ENCODE assay signal across 17 cellular contexts in genomic region chr2:120738786-120739771, GRCh38. TPM values are rescaled to one million over a fixed set of nuclear protein-coding genes. Genes with fewer than 3 reads are reported as not detected.
DNase-seq lines count a peak whose midpoint lies in the region; ATAC-seq and TF ChIP-seq lines count a peak whose summit lies in the region.
"Had no signal": no experiment of that assay in that cellular context is flagged by ENCODE, and none has a peak within 500 bp of the region (broad histone marks: within the 10 kb centered on the region; RNA-seq: fewer than 3 reads in every experiment).

No MANE protein-coding gene starts in this region.

- no peaks in the 10 kb centered on the region for H3K27me3 Mint-ChIP-seq in chondrocyte (ENCODE audit: low read depth)

- no peak for TF ChIP-seq POLR2A in lower leg skin (IDR thresholded peaks at IDR 0.05)

- H3K27ac Mint-ChIP-seq in chondrocyte (ENCODE audit: unreplicated experiment) = peak overlapping the region; percentile 84

- H3K4me1 ChIP-seq in right atrium auricular region = peaks cover 0 to 37% of the 10 kb centered on the region in 2 donors
- H3K4me1 ChIP-seq in right cardiac atrium (ENCODE audit: control insufficient read depth, insufficient read depth, low read length) = no peaks in the 10 kb centered on the region

- DNase-seq in right atrium auricular region (ENCODE audit: low spot score) (peak; percentile 57), right cardiac atrium (no peak), chondrocyte (ENCODE audit: low spot score) (no peak), lower leg skin (ENCODE audit: low spot score in 2 of 2) (peak; percentile 9 to 83), ureter (ENCODE audit: low spot score) (no peak), GM19238 (ENCODE audit: insufficient read length, low spot score) (no peak)
- DNase-seq: activated T-cell treated with anti-CD3 and anti-CD28 coated beads, Interleukin-2, amount 50 U/mL, for 1 hour; effector memory CD4-positive, alpha-beta T cell; GDM1; mammary epithelial cell; NCI-H1048; NCI-H524; SHP77; stimulated activated naive CD4-positive, alpha-beta T cell had no signal

- H3K4me3 Mint-ChIP-seq in chondrocyte (ENCODE audit: unreplicated experiment) = peak overlapping the region; percentile 91

- H3K27me3 ChIP-seq in right atrium auricular region (peaks cover 0 to 2% of the 10 kb centered on the region in 2 donors), right cardiac atrium (ENCODE audit: control insufficient read depth, insufficient read depth) (no peaks in the 10 kb centered on the region)
- H3K27me3 ChIP-seq: ascending aorta had no signal

- no peaks in the 10 kb centered on the region for H3K9me3 Mint-ChIP-seq in chondrocyte (ENCODE audit: low read depth)

- H3K9me3 ChIP-seq in right atrium auricular region (no peaks in the 10 kb centered on the region), right cardiac atrium (ENCODE audit: control insufficient read depth, low read length) (no peaks in the 10 kb centered on the region)
- H3K9me3 ChIP-seq: ascending aorta had no signal

- H3K27ac ChIP-seq in right atrium auricular region (peak overlapping the region in 1 of 2 donors; percentile 77), right cardiac atrium (ENCODE audit: low read length) (no peak overlapping the region)

- intact Hi-C loops in right cardiac atrium (cut with DNase I) (no loop called here), lower leg skin (cut with DNase I; ENCODE audit: low total_unique reads) (no loop called here)

- H3K4me3 ChIP-seq in right atrium auricular region (no peak overlapping the region), right cardiac atrium (ENCODE audit: low read length) (no peak overlapping the region), lower leg skin (ENCODE audit: low read depth, poor library complexity, severe bottlenecking) (no peak overlapping the region)

- peaks cover 61% of the 10 kb centered on the region for H3K4me1 Mint-ChIP-seq in chondrocyte (ENCODE audit: low read depth)

- H3K36me3 ChIP-seq in right atrium auricular region = no peaks in the 10 kb centered on the region
- H3K36me3 ChIP-seq: ascending aorta had no signal

- 69% methylated on average over 15 of the region's 15 CpGs for WGBS in right cardiac atrium
- WGBS in lower leg skin, 2 donors = 71 to 82% methylated on average over 15 of the region's 15 CpGs

- no peaks in the 10 kb centered on the region for H3K36me3 Mint-ChIP-seq in chondrocyte (ENCODE audit: low read depth)

- no peak for TF ChIP-seq CTCF in right atrium auricular region (IDR thresholded peaks at IDR 0.05)
- no peak for TF ChIP-seq CTCF in chondrocyte (IDR thresholded peaks at IDR 0.05)
- no peak for TF ChIP-seq CTCF in lower leg skin (IDR thresholded peaks at IDR 0.05)

- ATAC-seq in right cardiac atrium (no peak), HG02981 (IDR thresholded peaks at IDR 0.05; ENCODE audit: unreplicated experiment) (no peak), esophagus mucosa (no peak)

RNA-seq across cellular contexts. Expression of gene GLI2, which starts 3.4 kb away (rescaled TPM):
- total RNA-seq in right atrium auricular region (1 to 10 TPM; 1.5 to 3.5 TPM), right cardiac atrium (1 to 10 TPM; 2.8 to 4.8 (median 4.4) TPM), chondrocyte (31.1 to 37.0 TPM (median 36.0 TPM) in 3 replicates), lower leg skin (1 to 10 TPM in 3 of 4 donors, under 1 TPM in 1; 0.42 to 6.7 (median 3.1) TPM), ureter (9.8 TPM), esophagus mucosa (0.72 TPM)
- polyA plus RNA-seq in right cardiac atrium = 0.86 TPM

Comparison
In these comparisons a context has a peak if more than half of its experiments do, and no peak if none do; other contexts are left out.
1. DNase-seq: peak in right atrium auricular region (single experiment) and lower leg skin (2 of 2); none in right cardiac atrium (0 of 3), chondrocyte (single experiment), ureter (single experiment) and GM19238 (single experiment).